8 cellular contexts compared by ENCODE assay signal in genomic region chr14:49861923-49862673, GRCh38. TPM values are rescaled to one million over a fixed set of nuclear protein-coding genes. Genes with fewer than 3 reads are reported as not detected.
A peak's percentile ranks its signal among the peaks of the same experiment; 100 is the strongest.
DNase-seq lines count a peak whose midpoint lies in the region; ATAC-seq and TF ChIP-seq lines count a peak whose summit lies in the region.

No MANE protein-coding gene starts in this region.

- H2AFZ ChIP-seq in OCI-LY1 (ENCODE audit: low read length): peak overlapping the region; percentile 98

- peak; percentile 100 for TF ChIP-seq CTCF in OCI-LY1 (IDR thresholded peaks at IDR 0.05; ENCODE audit: low read length)
- peak; percentile 100 for TF ChIP-seq CTCF in epithelial cell of proximal tubule (conservative IDR thresholded peaks at IDR 0.05; ENCODE audit: low read depth, low read length)

- H3K9me3 ChIP-seq in BLaER1 treated with 17β-estradiol and CSF1 and Interleukin-3, amounts not matched to agents 10 nM and 100 nM (replicated peaks in 1 of 11): peaks cover 0 to 17% (median 11%) of the 10 kb centered on the region in 11 experiments; a peak in 16 of 22 replicates
- H3K9me3 ChIP-seq in HUES6 (ENCODE audit: control insufficient read depth, insufficient read depth, low read depth, low read length) (no peaks in the 10 kb centered on the region), OCI-LY1 (ENCODE audit: low read length) (no peaks in the 10 kb centered on the region)

- H3K36me3 ChIP-seq in BLaER1 treated with 17β-estradiol and CSF1 and Interleukin-3, amounts not matched to agents 10 nM and 100 nM: no peaks in the 10 kb centered on the region
- H3K36me3 ChIP-seq in HUES6 (ENCODE audit: control insufficient read depth, insufficient read depth, low read length) (no peaks in the 10 kb centered on the region), OCI-LY1 (ENCODE audit: insufficient read depth, low read length) (no peaks in the 10 kb centered on the region)

- peak overlapping the region; percentile 66 to 83 (median 74) for H3K4me3 ChIP-seq in BLaER1 treated with 17β-estradiol and CSF1 and Interleukin-3, amounts not matched to agents 10 nM and 100 nM
- H3K4me3 ChIP-seq in HUES6 (ENCODE audit: low read depth, low read length) (peak overlapping the region; percentile 81), OCI-LY1 (ENCODE audit: low read depth, low read length, poor library complexity, severe bottlenecking) (peak overlapping the region; percentile 85), epithelial cell of proximal tubule (ENCODE audit: low read depth, low read length) (peak overlapping the region; percentile 95)

- peak overlapping the region; percentile 78 to 92 (median 87) for H3K27ac ChIP-seq in BLaER1 treated with 17β-estradiol and CSF1 and Interleukin-3, amounts not matched to agents 10 nM and 100 nM
- peak overlapping the region; percentile 93 for H3K27ac ChIP-seq in HUES6 (ENCODE audit: low read depth, low read length)
- H3K27ac ChIP-seq in OCI-LY1 (ENCODE audit: low read depth, low read length, poor library complexity, severe bottlenecking): peak overlapping the region; percentile 89

- no peaks in the 10 kb centered on the region for H3K9me2 ChIP-seq in OCI-LY1 (ENCODE audit: low read depth, low read length)

- ATAC-seq in GM19452 (IDR thresholded peaks at IDR 0.05; ENCODE audit: unreplicated experiment): peak; percentile 16

- no peaks in the 10 kb centered on the region for H4K20me1 ChIP-seq in BLaER1 treated with 17β-estradiol and CSF1 and Interleukin-3, amounts not matched to agents 10 nM and 100 nM
- no peaks in the 10 kb centered on the region for H4K20me1 ChIP-seq in OCI-LY1 (ENCODE audit: insufficient read depth, low read length)

- H3K79me2 ChIP-seq in OCI-LY1 (ENCODE audit: insufficient read depth, low read length): no peaks in the 10 kb centered on the region

- H3K9ac ChIP-seq in BLaER1 treated with 17β-estradiol and CSF1 and Interleukin-3, amounts not matched to agents 10 nM and 100 nM: peak overlapping the region; percentile 79 to 92 (median 87)
- H3K9ac ChIP-seq in HUES6 (ENCODE audit: low read length) (peak overlapping the region; percentile 98), OCI-LY1 (ENCODE audit: low read length) (peak overlapping the region; percentile 89)

- H3K4me1 ChIP-seq in BLaER1 treated with 17β-estradiol and CSF1 and Interleukin-3, amounts not matched to agents 10 nM and 100 nM: peaks cover 44 to 68% (median 53%) of the 10 kb centered on the region in 10 experiments
- peaks cover 7% of the 10 kb centered on the region for H3K4me1 ChIP-seq in HUES6 (ENCODE audit: control insufficient read depth, insufficient read depth, low read length)
- peaks cover 46% of the 10 kb centered on the region for H3K4me1 ChIP-seq in OCI-LY1 (ENCODE audit: insufficient read depth, low read length, severe bottlenecking)

- H3K27me3 ChIP-seq in BLaER1 treated with 17β-estradiol and CSF1 and Interleukin-3, amounts not matched to agents 10 nM and 100 nM: no peaks in the 10 kb centered on the region
- H3K27me3 ChIP-seq in HUES6 (ENCODE audit: control insufficient read depth, insufficient read depth, low read length) (no peaks in the 10 kb centered on the region), OCI-LY1 (ENCODE audit: insufficient read depth, low read length) (no peaks in the 10 kb centered on the region)

- peak; percentile 95 for DNase-seq in activated CD8-positive, alpha-beta memory T cell treated with anti-CD3 and anti-CD28 coated beads, Interleukin-2, amount 50 U/mL, for 48 hours
- DNase-seq in epithelial cell of proximal tubule (ENCODE audit: low read depth) (peak; percentile 49), mucosa of gallbladder (ENCODE audit: low spot score) (peak; percentile 90)
- peak; percentile 64 to 80 for DNase-seq in stimulated activated CD8-positive, alpha-beta memory T cell treated with anti-CD3 and anti-CD28 coated beads, Interleukin-2, amount 100 ng/mL, for 48 hours (ENCODE audit: low read depth in 2 of 2)

- H3K4me2 ChIP-seq in BLaER1 treated with 17β-estradiol and CSF1 and Interleukin-3, amounts not matched to agents 10 nM and 100 nM: peak overlapping the region; percentile 66 to 97 (median 82)
- peak overlapping the region; percentile 87 for H3K4me2 ChIP-seq in OCI-LY1 (ENCODE audit: low read length)

- 0 out of 2 replicates have a peak, but pooled peaks cover 4% of the 10 kb centered on the region for H3F3A ChIP-seq in OCI-LY1 (ENCODE audit: insufficient read depth, low read length)

RNA-seq across cellular contexts. Expression of gene NEMF, which starts 9.5 kb away (rescaled TPM):
- total RNA-seq in epithelial cell of proximal tubule (36.1 and 41.3 TPM in 2 replicates), mucosa of gallbladder (62.5 TPM)

RNA-seq across cellular contexts. Expression of gene ARF6, which starts 30.8 kb away (rescaled TPM):
- 121 and 122 TPM in 2 replicates for total RNA-seq in epithelial cell of proximal tubule
- total RNA-seq in mucosa of gallbladder: 62.0 TPM

Comparison
In these comparisons a context has a peak if more than half of its experiments do, and no peak if none do; other contexts are left out.
1. Peak in every context shown above with its lines: DNase-seq, ATAC-seq, H3K4me3 ChIP-seq and H3K27ac ChIP-seq.